1 cellular context compared by ENCODE assay signal in the genomic region with DNA sequence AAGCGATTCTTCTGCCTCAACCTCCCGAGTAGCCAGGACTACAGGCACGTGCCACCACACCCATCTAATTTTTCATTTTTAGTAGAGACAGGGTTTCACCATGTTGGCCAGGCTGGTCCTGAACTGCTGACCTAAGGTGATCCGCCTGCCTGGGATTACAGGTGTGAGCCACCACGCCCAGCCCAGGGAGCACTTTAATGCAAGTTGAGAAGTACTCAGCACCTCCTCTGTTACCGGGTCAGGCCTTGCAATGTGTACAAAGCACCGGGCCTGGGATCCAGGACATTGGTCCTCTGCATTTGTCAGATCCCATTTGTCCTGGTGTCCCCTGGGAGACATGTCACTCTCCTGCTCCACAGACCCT.
TF ChIP-seq lines count a peak whose summit lies in the region.

No MANE protein-coding gene starts in this region.

TF ChIP-seq in endothelial cell of umbilical vein, 7 proteins besides CTCF, POLR2A, EP300 and RAD21:
- TF ChIP-seq JUN (IDR thresholded peaks at IDR 0.05; ENCODE audit: borderline replicate concordance, insufficient read depth, insufficient read length, low read depth) (no peak), FOS (IDR thresholded peaks at IDR 0.05; ENCODE audit: borderline replicate concordance, insufficient read depth, low read length) (no peak), GATA2 (IDR thresholded peaks at IDR 0.05; ENCODE audit: insufficient read depth, insufficient read length, low read depth, low read length) (no peak), EZH2 (IDR thresholded peaks at IDR 0.05; ENCODE audit: borderline replicate concordance, low read depth, low read length, severe bottlenecking) (no peak), POLR2AphosphoS5 (IDR thresholded peaks at IDR 0.05; ENCODE audit: insufficient read depth, low read depth, low read length) (no peak)
